Comparison of ENCODE assay signal across 21 cellular contexts in genomic region chr2:27445615-27446014, GRCh38. TPM values are rescaled to one million over a fixed set of nuclear protein-coding genes. Genes with fewer than 3 reads are reported as not detected.
DNase-seq lines count a peak whose midpoint lies in the region; ATAC-seq, FAIRE-seq and TF ChIP-seq lines count a peak whose summit lies in the region.
"Had no signal": no experiment of that assay in that cellular context is flagged by ENCODE, and none has a peak within 500 bp of the region (broad histone marks: within the 10 kb centered on the region; RNA-seq: fewer than 3 reads in every experiment).

No MANE protein-coding gene starts in this region.

- H3K4me1 Mint-ChIP-seq in activated T-cell treated with anti-CD3 and anti-CD28 coated beads, Interleukin-2, amount 50 U/mL, for 24 hours (ENCODE audit: low read depth) = peaks cover 21% of the 10 kb centered on the region
- peaks cover 5% of the 10 kb centered on the region for H3K4me1 Mint-ChIP-seq in memory B cell

- no peaks in the 10 kb centered on the region for H3K27me3 Mint-ChIP-seq in activated T-cell treated with anti-CD3 and anti-CD28 coated beads, Interleukin-2, amount 50 U/mL, for 24 hours
- no peaks in the 10 kb centered on the region for H3K27me3 Mint-ChIP-seq in memory B cell

- TF ChIP-seq EP300 in transverse colon (IDR thresholded peaks at IDR 0.05; ENCODE audit: low read depth) = no peak

- intact Hi-C loops in transverse colon (cut with DNase I; ENCODE audit: low total_unique reads) (no loop called here), A673 (cut with micrococcal nuclease; ENCODE audit: unreplicated experiment) (no loop called here)

- BruUV-seq in A673 (replicated peaks; lab: Mats Ljungman, UMichigan) = no TSS peak

- POLR2A ChIA-PET in A673 (lab: Charles Lee; ENCODE audit: low non-redundant PET) = no interaction called here

- peaks cover 3 to 28% (median 14%) of the 10 kb centered on the region in 4 donors for H3K4me1 ChIP-seq in transverse colon
- H3K4me1 ChIP-seq in A673 (ENCODE audit: insufficient read depth, low read length, poor library complexity, severe bottlenecking) = no peaks in the 10 kb centered on the region

- no peak for TF ChIP-seq POLR2A in transverse colon (IDR thresholded peaks at IDR 0.05)

- H3K36me3 ChIP-seq in bronchial epithelial cell (ENCODE audit: control insufficient read depth, insufficient read depth, low read length) = peaks cover 6% of the 10 kb centered on the region
- H3K36me3 ChIP-seq in transverse colon = peaks cover 0 to 21% (median 7%) of the 10 kb centered on the region in 4 donors
- H3K36me3 ChIP-seq in A673 (ENCODE audit: insufficient read depth, low read length, poor library complexity, severe bottlenecking) = peaks cover 20% of the 10 kb centered on the region
- H3K36me3 ChIP-seq: neural progenitor cell had no signal

- H3K27ac Mint-ChIP-seq in activated T-cell treated with anti-CD3 and anti-CD28 coated beads, Interleukin-2, amount 50 U/mL, for 24 hours = peak overlapping the region; percentile 42
- H3K27ac Mint-ChIP-seq in memory B cell = peak overlapping the region; percentile 7

- FAIRE-seq in bronchial epithelial cell (lab: Jason Lieb, UNC) = peak; percentile 92
- FAIRE-seq: kidney had no signal

- no peak overlapping the region for H3K4me3 Mint-ChIP-seq in activated T-cell treated with anti-CD3 and anti-CD28 coated beads, Interleukin-2, amount 50 U/mL, for 24 hours
- H3K4me3 Mint-ChIP-seq in memory B cell = no peak overlapping the region
- H3K4me3 Mint-ChIP-seq: CD14-positive monocyte, neural progenitor cell had no signal

- in situ Hi-C loops in transverse colon (cut with MboI; ENCODE audit: low pct_ligation_motif_present in 1 of 4, low pct_unique_long_range_greater_than_20kb in 1 of 4, low sequenced_read_pairs in 3 of 4) = no loop called here

- H3K9me3 ChIP-seq in transverse colon = no peaks in the 10 kb centered on the region
- no peaks in the 10 kb centered on the region for H3K9me3 ChIP-seq in A673 (ENCODE audit: low read depth, low read length, poor library complexity, severe bottlenecking)
- H3K9me3 ChIP-seq: psoas muscle had no signal

- H3K27ac ChIP-seq in transverse colon (peak overlapping the region; percentile 81 to 89 (median 85)), A673 (ENCODE audit: low read depth, low read length, poor library complexity, severe bottlenecking) (no peak overlapping the region)
- H3K27ac ChIP-seq: neural progenitor cell, psoas muscle had no signal

- ATAC-seq in memory B cell (ENCODE audit: low read depth) = no peak
- ATAC-seq: psoas muscle had no signal

- no peaks in the 10 kb centered on the region for H3K27me3 ChIP-seq in bronchial epithelial cell (ENCODE audit: control insufficient read depth, insufficient read depth, low read length)
- H3K27me3 ChIP-seq in transverse colon = no peaks in the 10 kb centered on the region
- H3K27me3 ChIP-seq in A673 (replicated peaks; ENCODE audit: insufficient read depth, low read depth, low read length, poor library complexity) = no peaks in the 10 kb centered on the region
- H3K27me3 ChIP-seq: neural progenitor cell had no signal

- TF ChIP-seq CTCF in bronchial epithelial cell (IDR thresholded peaks at IDR 0.05; ENCODE audit: insufficient read depth, low read length, severe bottlenecking) (no peak), transverse colon (IDR thresholded peaks at IDR 0.05) (no peak), A673 (conservative IDR thresholded peaks at IDR 0.05; ENCODE audit: low read depth, low read length) (no peak)

- 54 to 73% methylated on average over 2 to 8 of the region's 8 CpGs for WGBS in transverse colon (ENCODE audit: low coverage in 1 of 2), 2 donors

- H3K9me3 Mint-ChIP-seq in activated T-cell treated with anti-CD3 and anti-CD28 coated beads, Interleukin-2, amount 50 U/mL, for 24 hours = no peaks in the 10 kb centered on the region
- H3K9me3 Mint-ChIP-seq in memory B cell = no peaks in the 10 kb centered on the region
- H3K9me3 Mint-ChIP-seq: neural progenitor cell had no signal

- CTCF ChIA-PET in A673 (lab: Charles Lee) = interaction anchor here (0.6 kb wide), 1 partner anchor 176 kb away, joined by 4 read pairs; no protein-coding TSS in a partner anchor

- DNase-seq in activated T-cell treated with anti-CD3 and anti-CD28 coated beads, Interleukin-2, amount 50 U/mL, for 24 hours = no peak
- no peak for DNase-seq in activated T-cell treated with anti-CD3 and anti-CD28 coated beads, Interleukin-2, amount 50 U/mL, for 1 hour
- DNase-seq in bronchial epithelial cell (ENCODE audit: low read depth) = no peak
- DNase-seq in memory B cell (ENCODE audit: low spot score in 2 of 2) = no peak
- DNase-seq in transverse colon = peak; percentile 36
- DNase-seq in stimulated activated CD4-positive, alpha-beta T cell treated with anti-CD3 and anti-CD28 coated beads, Interleukin-4, amount 100 ng/mL, for 4 hours = no peak
- no peak for DNase-seq in A673 (ENCODE audit: low spot score)
- DNase-seq in DMS 273 treated with DMSO at 0.1 percent for 48 hours (lab: John Stamatoyannopoulos, UW) = no peak
- DNase-seq: ACHN; activated CD4-positive, alpha-beta T cell treated with anti-CD3 and anti-CD28 coated beads for 1 hour; foreskin melanocyte; GDM1; NCI-H510A treated with DMSO at 0.1 percent for 48 hours; psoas muscle; RPMI8226; stimulated activated CD4-positive, alpha-beta T cell treated with anti-CD3 and anti-CD28 coated beads, Interleukin-4, amount 100 ng/mL, for 1 hour had no signal

- H3K36me3 Mint-ChIP-seq in activated T-cell treated with anti-CD3 and anti-CD28 coated beads, Interleukin-2, amount 50 U/mL, for 24 hours (ENCODE audit: low read depth) = peaks cover 51% of the 10 kb centered on the region
- peaks cover 28% of the 10 kb centered on the region for H3K36me3 Mint-ChIP-seq in memory B cell

- H3K4me3 ChIP-seq in bronchial epithelial cell (ENCODE audit: low read depth, low read length) (no peak overlapping the region), transverse colon (peak overlapping the region in 1 of 4 donors; percentile 27), A673 (ENCODE audit: low read depth, low read length, poor library complexity, severe bottlenecking) (no peak overlapping the region)
- H3K4me3 ChIP-seq: neural progenitor cell, psoas muscle, smooth muscle cell had no signal

RNA-seq across cellular contexts. Expression of gene KRTCAP3, which starts 3.4 kb away (rescaled TPM):
- total RNA-seq in bronchial epithelial cell (28.4 and 29.1 TPM in 2 replicates), transverse colon (100 to 1,000 TPM in 1 of 4 donors, 10 to 100 TPM in 3; 18.0 to 112 (median 47.8) TPM), A673 (2021) (2.6 and 3.4 TPM in 2 replicates)
- total RNA-seq: cardiac septum had no signal

RNA-seq across cellular contexts. Expression of gene NRBP1, which starts 17.2 kb away (rescaled TPM):
- total RNA-seq in bronchial epithelial cell (93.7 and 125 TPM in 2 replicates), transverse colon (10 to 100 TPM; 38.4 to 74.8 (median 66.8) TPM), A673 (2021) (86.3 and 93.0 TPM in 2 replicates)

RNA-seq across cellular contexts. Expression of gene PPM1G, which starts 36.2 kb away (rescaled TPM):
- total RNA-seq in bronchial epithelial cell = 94.2 and 143 TPM in 2 replicates
- total RNA-seq in transverse colon = 10 to 100 TPM; 43.4 to 54.9 (median 51.7) TPM
- total RNA-seq in A673 (2021) = 147 and 155 TPM in 2 replicates

RNA-seq across cellular contexts. Expression of gene IFT172, which starts 43.9 kb away (rescaled TPM):
- 5.0 and 5.5 TPM in 2 replicates for total RNA-seq in bronchial epithelial cell
- 100 to 1,000 TPM in 1 of 4 donors, 10 to 100 TPM in 3; 14.5 to 113 (median 43.5) TPM for total RNA-seq in transverse colon
- total RNA-seq in A673 (2021) = 42.2 and 50.4 TPM in 2 replicates

RNA-seq across cellular contexts. Expression of gene FNDC4, which starts 49.4 kb away (rescaled TPM):
- total RNA-seq in bronchial epithelial cell = 7.6 and 8.1 TPM in 2 replicates
- total RNA-seq in transverse colon = 1 to 10 TPM in 3 of 4 donors, under 1 TPM in 1; 0.80 to 8.2 (median 2.5) TPM
- 1.3 and 3.1 TPM in 2 replicates for total RNA-seq in A673 (2021)
